Comparison of ENCODE assay signal across 13 cellular contexts in genomic region chr17:118339-118917, GRCh38. TPM values are rescaled to one million over a fixed set of nuclear protein-coding genes. Genes with fewer than 3 reads are reported as not detected.
DNase-seq lines count a peak whose midpoint lies in the region; ATAC-seq and TF ChIP-seq lines count a peak whose summit lies in the region.
"Not testable (repeated sequence)": the region's sequence is repeated elsewhere in the genome, so short reads cannot be mapped to it uniquely, and the experiment has no call there.
"Had no signal": no experiment of that assay in that cellular context is flagged by ENCODE, and none has a peak within 500 bp of the region (broad histone marks: within the 10 kb centered on the region; RNA-seq: fewer than 3 reads in every experiment).

No MANE protein-coding gene starts in this region.

- not testable (repeated sequence) for H3K9me3 ChIP-seq in OCI-LY3 (ENCODE audit: insufficient read depth, low read length); trophoblast cell (ENCODE audit: insufficient read depth, low read depth, low read length)

- not testable (repeated sequence) for H3K79me1 ChIP-seq in trophoblast cell (ENCODE audit: low read length)

- not testable (repeated sequence) for H4K20me1 ChIP-seq in OCI-LY3 (ENCODE audit: insufficient read depth, low read length)

- H3K79me2 ChIP-seq in OCI-LY3 (ENCODE audit: low read length); trophoblast cell (ENCODE audit: control insufficient read depth, insufficient read depth, low read length, poor library complexity): not testable (repeated sequence)

- H3K27ac ChIP-seq in OCI-LY3 (ENCODE audit: low read length); trophoblast cell (ENCODE audit: low read depth, low read length): not testable (repeated sequence)

- not testable (repeated sequence) for ATAC-seq in activated CD8-positive, alpha-beta T cell treated with anti-CD3 and anti-CD28 coated beads for 36 hours

- not testable (repeated sequence) for H3K4me2 ChIP-seq in OCI-LY3 (ENCODE audit: low read length); trophoblast cell (ENCODE audit: low read length)

- H3K36me3 ChIP-seq in OCI-LY3 (replicated peaks; ENCODE audit: low read depth, low read length); trophoblast cell (ENCODE audit: control insufficient read depth in 1 of 2, insufficient read depth in 2 of 2, low read length in 2 of 2): not testable (repeated sequence)

- H3K27ac Mint-ChIP-seq in activated CD8-positive, alpha-beta T cell treated with anti-CD3 and anti-CD28 coated beads for 36 hours, result not testable (repeated sequence)

- H3K9me3 Mint-ChIP-seq in activated CD8-positive, alpha-beta T cell treated with anti-CD3 and anti-CD28 coated beads for 36 hours, result not testable (repeated sequence)

- not testable (repeated sequence) for H3K4me3 ChIP-seq in AG09309 (ENCODE audit: control insufficient read depth, low read depth, low read length); OCI-LY3 (ENCODE audit: low read length); foreskin fibroblast (ENCODE audit: low read depth in 1 of 2, low read length in 2 of 2); trophoblast cell (ENCODE audit: low read depth, low read length)

- not testable (repeated sequence) for H4K12ac ChIP-seq in trophoblast cell (ENCODE audit: low read depth, low read length)

- H4K8ac ChIP-seq in trophoblast cell (ENCODE audit: low read depth, low read length), result not testable (repeated sequence)

- not testable (repeated sequence) for H3K27me3 ChIP-seq in OCI-LY3 (ENCODE audit: low read depth, low read length); trophoblast cell (ENCODE audit: insufficient read depth, low read length)

- not testable (repeated sequence) for H3K23ac ChIP-seq in trophoblast cell (ENCODE audit: low read length)

- TF ChIP-seq CTCF in AG09309 (IDR thresholded peaks at IDR 0.05; ENCODE audit: control insufficient read depth, insufficient read depth, low read depth, low read length, missing control alignments) (peak; percentile 39), GM12874 (IDR thresholded peaks at IDR 0.05; ENCODE audit: insufficient read depth, low read depth, low read length) (peak; percentile 33; the same call in 1 of the 2 replicates), OCI-LY3 (IDR thresholded peaks at IDR 0.05; ENCODE audit: low read depth, low read length) (peak; percentile 36), foreskin fibroblast (IDR thresholded peaks at IDR 0.05; ENCODE audit: low read depth, low read length) (peak; percentile 57)
- TF ChIP-seq CTCF in activated CD8-positive, alpha-beta T cell treated with anti-CD3 and anti-CD28 coated beads for 36 hours (IDR thresholded peaks at IDR 0.05), result peak; percentile 32

- DNase-seq in AG09309 (ENCODE audit: low read depth), result not testable (repeated sequence)
- peak; percentile 30 for DNase-seq in activated CD8-positive, alpha-beta T cell treated with anti-CD3 and anti-CD28 coated beads for 36 hours
- peak; percentile 62 for DNase-seq in central memory CD4-positive, alpha-beta T cell
- DNase-seq in foreskin fibroblast (peak in 1 of 2 donors; percentile 56), medulla oblongata (ENCODE audit: extremely low spot score) (peak; percentile 23), trophoblast cell (peak; percentile 7 to 50)

- not testable (repeated sequence) for H3K9ac ChIP-seq in OCI-LY3 (ENCODE audit: low read length); trophoblast cell (ENCODE audit: low read length)

- H2AK5ac ChIP-seq in trophoblast cell (ENCODE audit: low read length), result not testable (repeated sequence)

- not testable (repeated sequence) for H4K91ac ChIP-seq in trophoblast cell (ENCODE audit: low read depth, low read length)

- H3K14ac ChIP-seq in trophoblast cell (ENCODE audit: low read length), result not testable (repeated sequence)

- CTCF ChIA-PET in activated CD8-positive, alpha-beta T cell treated with anti-CD3 and anti-CD28 coated beads for 36 hours (lab: Charles Lee), result not testable (repeated sequence)

- intact Hi-C loops in activated CD8-positive, alpha-beta T cell treated with anti-CD3 and anti-CD28 coated beads for 36 hours (cut with micrococcal nuclease), result not testable (repeated sequence)

- H3K4me1 Mint-ChIP-seq in activated CD8-positive, alpha-beta T cell treated with anti-CD3 and anti-CD28 coated beads for 36 hours (ENCODE audit: low read depth), result not testable (repeated sequence)

- H3K36me3 Mint-ChIP-seq in activated CD8-positive, alpha-beta T cell treated with anti-CD3 and anti-CD28 coated beads for 36 hours (ENCODE audit: low read depth), result not testable (repeated sequence)

- not testable (repeated sequence) for H3K27me3 Mint-ChIP-seq in activated CD8-positive, alpha-beta T cell treated with anti-CD3 and anti-CD28 coated beads for 36 hours

- not testable (repeated sequence) for H2BK120ac ChIP-seq in trophoblast cell (ENCODE audit: insufficient read depth, low read length, poor library complexity)

- not testable (repeated sequence) for H3K4ac ChIP-seq in trophoblast cell (ENCODE audit: low read depth, low read length)

- H3K4me3 Mint-ChIP-seq in activated CD8-positive, alpha-beta T cell treated with anti-CD3 and anti-CD28 coated beads for 36 hours, result not testable (repeated sequence)

- H3K18ac ChIP-seq in trophoblast cell (ENCODE audit: low read length), result not testable (repeated sequence)

- not testable (repeated sequence) for H3K4me1 ChIP-seq in OCI-LY3 (ENCODE audit: low read length); trophoblast cell (ENCODE audit: control insufficient read depth in 1 of 2, insufficient read depth in 2 of 2, low read length in 2 of 2)

- not testable (repeated sequence) for H2AFZ ChIP-seq in OCI-LY3 (ENCODE audit: low read depth, low read length); trophoblast cell (ENCODE audit: insufficient read depth, low read length, poor library complexity)

- WGBS in trophoblast cell (ENCODE audit: extremely low coverage, insufficient coverage, insufficient read length), result no CpG with 5 or more reads among the region's 20 CpGs

- not testable (repeated sequence) for H2BK12ac ChIP-seq in trophoblast cell (ENCODE audit: low read length)

- POLR2A ChIA-PET in activated CD8-positive, alpha-beta T cell treated with anti-CD3 and anti-CD28 coated beads for 36 hours (lab: Charles Lee), result not testable (repeated sequence)

- H2BK5ac ChIP-seq in trophoblast cell (ENCODE audit: low read depth, low read length, poor library complexity), result not testable (repeated sequence)

RNA-seq across cellular contexts. Expression of gene SCGB1C2, which starts 18.9 kb away (rescaled TPM):
- total RNA-seq in activated CD8-positive, alpha-beta T cell treated with anti-CD3 and anti-CD28 coated beads for 36 hours, result not detected
- polyA plus RNA-seq in trophoblast cell (2013), result not detected in 2 replicates
- total RNA-seq: activated CD4-positive, alpha-beta memory T cell treated with anti-CD3 and anti-CD28 coated beads, Interleukin-2, amount 10 ng/mL, durations not matched to agents 7 days and 5 days; HepG2; prostate gland; stomach; vagina had no signal
- polyA plus RNA-seq: HepG2, stomach had no signal
